14 cellular contexts compared by ENCODE assay signal in genomic region chr10:127928021-127928806, GRCh38. TPM values are rescaled to one million over a fixed set of nuclear protein-coding genes. Genes with fewer than 3 reads are reported as not detected.
DNase-seq lines count a peak whose midpoint lies in the region; TF ChIP-seq lines count a peak whose summit lies in the region.
"Had no signal": no experiment of that assay in that cellular context is flagged by ENCODE, and none has a peak within 500 bp of the region (broad histone marks: within the 10 kb centered on the region; RNA-seq: fewer than 3 reads in every experiment).

No MANE protein-coding gene starts in this region.

- H2AFZ ChIP-seq in neural progenitor cell (replicated peaks): no peak overlapping the region

- no peak overlapping the region for H3K4me3 Mint-ChIP-seq in CD14-positive monocyte
- H3K4me3 Mint-ChIP-seq in neural progenitor cell: no peak overlapping the region
- H3K4me3 Mint-ChIP-seq: activated naive CD8-positive, alpha-beta T cell treated with anti-CD3 and anti-CD28 coated beads, Interleukin-2, amount 50 U/mL, for 24 hours had no signal

- H3K9ac ChIP-seq in duodenal mucosa (ENCODE audit: low read depth in 1 of 2, low read length in 2 of 2) (no peak overlapping the region), mucosa of rectum (ENCODE audit: low read depth in 1 of 2, low read length in 2 of 2) (no peak overlapping the region), neural progenitor cell (no peak overlapping the region)

- TF ChIP-seq CTCF in CD14-positive monocyte (IDR thresholded peaks at IDR 0.05) (no peak), spleen (IDR thresholded peaks at IDR 0.05 in 8 of 11, conservative IDR thresholded peaks at IDR 0.05 in 3 of 11) (no peak), neural progenitor cell (IDR thresholded peaks at IDR 0.05) (no peak)

- H3K36me3 Mint-ChIP-seq in CD14-positive monocyte (peaks cover 9 to 17% of the 10 kb centered on the region in 2 donors), neural progenitor cell (no peaks in the 10 kb centered on the region)

- H3K27ac ChIP-seq in duodenal mucosa (ENCODE audit: low read depth, low read length) (peak overlapping the region; percentile 40), mucosa of rectum (ENCODE audit: low read depth in 2 of 2, low read length in 2 of 2) (peak overlapping the region; percentile 29 to 52), spleen (peak overlapping the region in 3 of 8 donors; percentile 12 to 42 (median 12)), neural progenitor cell (no peak overlapping the region)
- H3K27ac ChIP-seq: pancreas, SJCRH30 had no signal

- DNase-seq in CD14-positive monocyte (ENCODE audit: low spot score): no peak
- peak; percentile 38 for DNase-seq in NCI-H82 treated with DMSO at 0.1 percent for 48 hours (lab: John Stamatoyannopoulos, UW; ENCODE audit: unreplicated experiment)
- DNase-seq in spleen: no peak
- DNase-seq in neural progenitor cell (ENCODE audit: low spot score): no peak
- DNase-seq in NAMALWA (ENCODE audit: low spot score): no peak
- no peak for DNase-seq in activated gamma-delta T cell treated with Interleukin-2 at 50 U/mL for 16 hours
- DNase-seq: activated naive CD8-positive, alpha-beta T cell treated with anti-CD3 and anti-CD28 coated beads, Interleukin-2, amount 50 U/mL, for 24 hours; pancreas; SJCRH30; stimulated activated CD4-positive, alpha-beta T cell treated with anti-CD3 and anti-CD28 coated beads, Interleukin-2, amount 100 ng/mL, for 48 hours had no signal

- TF ChIP-seq POLR2A in spleen (IDR thresholded peaks at IDR 0.05): no peak

- peaks cover 9% of the 10 kb centered on the region for H4K20me1 ChIP-seq in neural progenitor cell (ENCODE audit: low read depth)

- no peak overlapping the region for H3K4me3 ChIP-seq in duodenal mucosa (ENCODE audit: low read depth in 1 of 2, low read length in 2 of 2)
- H3K4me3 ChIP-seq in mucosa of rectum (ENCODE audit: low read length in 2 of 2): no peak overlapping the region
- H3K4me3 ChIP-seq in spleen: no peak overlapping the region
- H3K4me3 ChIP-seq in neural progenitor cell: no peak overlapping the region
- H3K4me3 ChIP-seq: HAP-1, pancreas, SJCRH30 had no signal

- H3K9me3 ChIP-seq in duodenal mucosa (ENCODE audit: control insufficient read depth in 1 of 2, low read length in 2 of 2): no peaks in the 10 kb centered on the region
- H3K9me3 ChIP-seq in mucosa of rectum (ENCODE audit: control insufficient read depth in 2 of 2, low read length in 2 of 2): no peaks in the 10 kb centered on the region
- H3K9me3 ChIP-seq in spleen: peaks cover 0 to 6% (median 0%) of the 10 kb centered on the region in 8 donors
- no peaks in the 10 kb centered on the region for H3K9me3 ChIP-seq in neural progenitor cell (ENCODE audit: low read depth)
- H3K9me3 ChIP-seq: HAP-1, pancreas, SJCRH30 had no signal

- H3K79me2 ChIP-seq in neural progenitor cell (ENCODE audit: low read depth): no peaks in the 10 kb centered on the region

- H3K27me3 Mint-ChIP-seq in CD14-positive monocyte (ENCODE audit: low read depth in 3 of 3): no peaks in the 10 kb centered on the region
- peaks cover 11% of the 10 kb centered on the region for H3K27me3 Mint-ChIP-seq in neural progenitor cell (ENCODE audit: insufficient read depth, low read depth)
- H3K27me3 Mint-ChIP-seq: activated naive CD8-positive, alpha-beta T cell treated with anti-CD3 and anti-CD28 coated beads, Interleukin-2, amount 50 U/mL, for 24 hours had no signal

- WGBS in spleen, 5 donors: 59 to 72% (median 65%) methylated on average over 10 of the region's 10 CpGs

- H3K4me2 ChIP-seq in neural progenitor cell: no peak overlapping the region

- H3K27me3 ChIP-seq in duodenal mucosa (ENCODE audit: control insufficient read depth in 1 of 2, insufficient read depth in 2 of 2, low read length in 2 of 2): no peaks in the 10 kb centered on the region
- no peaks in the 10 kb centered on the region for H3K27me3 ChIP-seq in mucosa of rectum (ENCODE audit: control insufficient read depth in 2 of 2, insufficient read depth in 2 of 2, low read length in 2 of 2)
- H3K27me3 ChIP-seq in spleen (replicated peaks in 1 of 7): no peaks in the 10 kb centered on the region
- H3K27me3 ChIP-seq in neural progenitor cell: no peaks in the 10 kb centered on the region

- peaks cover 19% of the 10 kb centered on the region for H3F3A ChIP-seq in neural progenitor cell (ENCODE audit: low read depth)

- intact Hi-C loops in CD14-positive monocyte (cut with micrococcal nuclease) (no loop called here), spleen (cut with DNase I; ENCODE audit: low total_unique reads) (no loop called here)

- peaks cover 5 to 15% of the 10 kb centered on the region in 2 donors for H3K4me1 ChIP-seq in duodenal mucosa (ENCODE audit: control insufficient read depth in 1 of 2, insufficient read depth in 2 of 2, low read length in 2 of 2)
- peaks cover 0 to 2% of the 10 kb centered on the region in 2 donors for H3K4me1 ChIP-seq in mucosa of rectum (ENCODE audit: control insufficient read depth in 2 of 2, insufficient read depth in 2 of 2, low read length in 2 of 2)
- peaks cover 0 to 46% (median 12%) of the 10 kb centered on the region in 6 donors for H3K4me1 ChIP-seq in spleen
- H3K4me1 ChIP-seq in neural progenitor cell: peaks cover 17% of the 10 kb centered on the region
- H3K4me1 ChIP-seq: pancreas, SJCRH30 had no signal

- peaks cover 0 to 5% (median 0%) of the 10 kb centered on the region in 7 donors for H3K9me3 Mint-ChIP-seq in CD14-positive monocyte
- H3K9me3 Mint-ChIP-seq in neural progenitor cell: peaks cover 3% of the 10 kb centered on the region
- H3K9me3 Mint-ChIP-seq: activated naive CD8-positive, alpha-beta T cell treated with anti-CD3 and anti-CD28 coated beads, Interleukin-2, amount 50 U/mL, for 24 hours had no signal

- H3K27ac Mint-ChIP-seq in CD14-positive monocyte: peak overlapping the region in 5 of 7 donors; percentile 0 to 84 (median 78)
- H3K27ac Mint-ChIP-seq in neural progenitor cell: no peak overlapping the region
- H3K27ac Mint-ChIP-seq: activated naive CD8-positive, alpha-beta T cell treated with anti-CD3 and anti-CD28 coated beads, Interleukin-2, amount 50 U/mL, for 24 hours had no signal

- H3K36me3 ChIP-seq in duodenal mucosa (ENCODE audit: control insufficient read depth in 1 of 2, insufficient read depth in 2 of 2, low read length in 2 of 2) (no peaks in the 10 kb centered on the region), mucosa of rectum (ENCODE audit: control insufficient read depth in 2 of 2, insufficient read depth in 2 of 2, low read length in 2 of 2) (no peaks in the 10 kb centered on the region), spleen (no peaks in the 10 kb centered on the region), neural progenitor cell (no peaks in the 10 kb centered on the region)
- H3K36me3 ChIP-seq: HAP-1, pancreas, SJCRH30 had no signal

- H3K4me1 Mint-ChIP-seq in CD14-positive monocyte (peaks cover 57% of the 10 kb centered on the region), neural progenitor cell (peaks cover 19% of the 10 kb centered on the region)
- H3K4me1 Mint-ChIP-seq: activated naive CD8-positive, alpha-beta T cell treated with anti-CD3 and anti-CD28 coated beads, Interleukin-2, amount 50 U/mL, for 24 hours had no signal

RNA-seq across cellular contexts. Expression of gene PTPRE, which starts 21.3 kb away (rescaled TPM):
- polyA plus RNA-seq in CD14-positive monocyte: 100 to 1,000 TPM in 1 of 2 donors, 10 to 100 TPM in 1; 95.2 to 125 TPM
- 100 to 1,000 TPM in 2 of 7 donors, 10 to 100 TPM in 5; 63.7 to 133 (median 82.9) TPM for total RNA-seq in spleen
- polyA plus RNA-seq in spleen: 10 to 100 TPM in 1 of 3 donors, 1 to 10 TPM in 2; 6.2 to 10.9 (median 8.4) TPM
- total RNA-seq in neural progenitor cell (ENCODE audit: low replicate concordance): 0.21 and 0.93 TPM in 2 replicates

RNA-seq across cellular contexts. Expression of gene CLRN3, which starts 35.5 kb away (rescaled TPM):
- polyA plus RNA-seq in CD14-positive monocyte (under 1 TPM in 1 of 2 donors, not detected in 1; 0.16 TPM), spleen (under 1 TPM in 1 of 3 donors, not detected in 2; 0.22 TPM)
- total RNA-seq in spleen (under 1 TPM in 1 of 7 donors, not detected in 6; 0.43 TPM), neural progenitor cell (ENCODE audit: low replicate concordance) (0.12 TPM in 1 of 2 replicates, not detected in the other)
- total RNA-seq: SJCRH30 had no signal
- polyA plus RNA-seq: keratinocyte had no signal

Comparison
In these comparisons a context has a peak if more than half of its experiments do, and no peak if none do; other contexts are left out.
1. RNA of gene PTPRE, which starts 21.3 kb away (total RNA-seq): 63.7 to 133 TPM in spleen; 0.21 to 0.93 TPM in neural progenitor cell; every median in the first group is over 10 times any median in the second.